1 cellular context compared by ENCODE assay signal in the genomic region with DNA sequence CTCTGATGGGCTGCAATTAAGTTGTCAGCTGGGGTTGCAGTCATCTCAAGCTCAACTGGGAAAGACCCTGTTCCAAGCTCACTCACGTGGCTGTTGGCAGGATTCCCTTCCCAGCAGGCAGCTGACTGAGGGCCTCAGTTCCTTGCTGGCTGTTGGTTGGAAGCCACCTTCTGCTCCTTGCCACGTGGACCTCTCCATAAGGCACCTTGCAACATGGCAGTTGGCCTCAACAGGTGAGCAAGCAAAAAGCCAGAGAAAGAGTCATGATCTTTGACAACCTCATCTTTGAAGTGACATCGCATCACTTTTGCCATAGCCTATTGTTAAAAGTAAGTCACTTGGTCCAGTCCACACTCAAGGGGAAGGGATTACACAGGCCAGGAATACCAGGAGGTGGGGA.
TF ChIP-seq lines count a peak whose summit lies in the region.

No MANE protein-coding gene starts in this region.

TF ChIP-seq in HEK293, 187 proteins besides CTCF, POLR2A, EP300 and RAD21 (continued from another document):
- TF ChIP-seq ZNF23 (tag by site-specific recombination; IDR thresholded peaks at IDR 0.05; ENCODE audit: borderline replicate concordance), result no peak
- no peak for TF ChIP-seq ZNF629 (tag by site-specific recombination; IDR thresholded peaks at IDR 0.05)
- TF ChIP-seq, protein P1, sequence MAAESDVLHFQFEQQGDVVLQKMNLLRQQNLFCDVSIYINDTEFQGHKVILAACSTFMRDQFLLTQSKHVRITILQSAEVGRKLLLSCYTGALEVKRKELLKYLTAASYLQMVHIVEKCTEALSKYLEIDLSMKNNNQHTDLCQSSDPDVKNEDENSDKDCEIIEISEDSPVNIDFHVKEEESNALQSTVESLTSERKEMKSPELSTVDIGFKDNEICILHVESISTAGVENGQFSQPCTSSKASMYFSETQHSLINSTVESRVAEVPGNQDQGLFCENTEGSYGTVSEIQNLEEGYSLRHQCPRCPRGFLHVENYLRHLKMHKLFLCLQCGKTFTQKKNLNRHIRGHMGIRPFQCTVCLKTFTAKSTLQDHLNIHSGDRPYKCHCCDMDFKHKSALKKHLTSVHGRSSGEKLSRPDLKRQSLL (tag by site-specific recombination; IDR thresholded peaks at IDR 0.05), result no peak
- no peak for TF ChIP-seq GLIS2 (tag by site-specific recombination; IDR thresholded peaks at IDR 0.05)
- TF ChIP-seq, protein P2, sequence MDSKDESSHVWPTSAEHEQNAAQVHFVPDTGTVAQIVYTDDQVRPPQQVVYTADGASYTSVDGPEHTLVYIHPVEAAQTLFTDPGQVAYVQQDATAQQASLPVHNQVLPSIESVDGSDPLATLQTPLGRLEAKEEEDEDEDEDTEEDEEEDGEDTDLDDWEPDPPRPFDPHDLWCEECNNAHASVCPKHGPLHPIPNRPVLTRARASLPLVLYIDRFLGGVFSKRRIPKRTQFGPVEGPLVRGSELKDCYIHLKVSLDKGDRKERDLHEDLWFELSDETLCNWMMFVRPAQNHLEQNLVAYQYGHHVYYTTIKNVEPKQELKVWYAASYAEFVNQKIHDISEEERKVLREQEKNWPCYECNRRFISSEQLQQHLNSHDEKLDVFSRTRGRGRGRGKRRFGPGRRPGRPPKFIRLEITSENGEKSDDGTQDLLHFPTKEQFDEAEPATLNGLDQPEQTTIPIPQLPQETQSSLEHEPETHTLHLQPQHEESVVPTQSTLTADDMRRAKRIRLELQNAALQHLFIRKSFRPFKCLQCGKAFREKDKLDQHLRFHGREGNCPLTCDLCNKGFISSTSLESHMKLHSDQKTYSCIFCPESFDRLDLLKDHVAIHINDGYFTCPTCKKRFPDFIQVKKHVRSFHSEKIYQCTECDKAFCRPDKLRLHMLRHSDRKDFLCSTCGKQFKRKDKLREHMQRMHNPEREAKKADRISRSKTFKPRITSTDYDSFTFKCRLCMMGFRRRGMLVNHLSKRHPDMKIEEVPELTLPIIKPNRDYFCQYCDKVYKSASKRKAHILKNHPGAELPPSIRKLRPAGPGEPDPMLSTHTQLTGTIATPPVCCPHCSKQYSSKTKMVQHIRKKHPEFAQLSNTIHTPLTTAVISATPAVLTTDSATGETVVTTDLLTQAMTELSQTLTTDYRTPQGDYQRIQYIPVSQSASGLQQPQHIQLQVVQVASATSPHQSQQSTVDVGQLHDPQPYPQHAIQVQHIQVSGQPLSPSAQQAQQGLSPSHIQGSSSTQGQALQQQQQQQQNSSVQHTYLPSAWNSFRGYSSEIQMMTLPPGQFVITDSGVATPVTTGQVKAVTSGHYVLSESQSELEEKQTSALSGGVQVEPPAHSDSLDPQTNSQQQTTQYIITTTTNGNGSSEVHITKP (tag by site-specific recombination; IDR thresholded peaks at IDR 0.05), result peak; percentile 28; the same call in 1 of the 2 replicates
- no peak for TF ChIP-seq ZNF24 (tag by site-specific recombination; IDR thresholded peaks at IDR 0.05)
